ENCODE assay signal across 1 cellular context in genomic region chr9:33264473-33265177, GRCh38.
A peak's percentile ranks its signal among the peaks of the same experiment; 100 is the strongest.
TF ChIP-seq lines count a peak whose summit lies in the region.

BAG1 (minus strand) TSS chr9:33264708.
CHMP5 (plus strand) TSS chr9:33265049; CDS start chr9:33265079, 30 bp downstream.

TF ChIP-seq in liver, 16 proteins besides CTCF, POLR2A, EP300 and RAD21 (continued from another document):
- TF ChIP-seq, protein P1, sequence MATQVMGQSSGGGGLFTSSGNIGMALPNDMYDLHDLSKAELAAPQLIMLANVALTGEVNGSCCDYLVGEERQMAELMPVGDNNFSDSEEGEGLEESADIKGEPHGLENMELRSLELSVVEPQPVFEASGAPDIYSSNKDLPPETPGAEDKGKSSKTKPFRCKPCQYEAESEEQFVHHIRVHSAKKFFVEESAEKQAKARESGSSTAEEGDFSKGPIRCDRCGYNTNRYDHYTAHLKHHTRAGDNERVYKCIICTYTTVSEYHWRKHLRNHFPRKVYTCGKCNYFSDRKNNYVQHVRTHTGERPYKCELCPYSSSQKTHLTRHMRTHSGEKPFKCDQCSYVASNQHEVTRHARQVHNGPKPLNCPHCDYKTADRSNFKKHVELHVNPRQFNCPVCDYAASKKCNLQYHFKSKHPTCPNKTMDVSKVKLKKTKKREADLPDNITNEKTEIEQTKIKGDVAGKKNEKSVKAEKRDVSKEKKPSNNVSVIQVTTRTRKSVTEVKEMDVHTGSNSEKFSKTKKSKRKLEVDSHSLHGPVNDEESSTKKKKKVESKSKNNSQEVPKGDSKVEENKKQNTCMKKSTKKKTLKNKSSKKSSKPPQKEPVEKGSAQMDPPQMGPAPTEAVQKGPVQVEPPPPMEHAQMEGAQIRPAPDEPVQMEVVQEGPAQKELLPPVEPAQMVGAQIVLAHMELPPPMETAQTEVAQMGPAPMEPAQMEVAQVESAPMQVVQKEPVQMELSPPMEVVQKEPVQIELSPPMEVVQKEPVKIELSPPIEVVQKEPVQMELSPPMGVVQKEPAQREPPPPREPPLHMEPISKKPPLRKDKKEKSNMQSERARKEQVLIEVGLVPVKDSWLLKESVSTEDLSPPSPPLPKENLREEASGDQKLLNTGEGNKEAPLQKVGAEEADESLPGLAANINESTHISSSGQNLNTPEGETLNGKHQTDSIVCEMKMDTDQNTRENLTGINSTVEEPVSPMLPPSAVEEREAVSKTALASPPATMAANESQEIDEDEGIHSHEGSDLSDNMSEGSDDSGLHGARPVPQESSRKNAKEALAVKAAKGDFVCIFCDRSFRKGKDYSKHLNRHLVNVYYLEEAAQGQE (IDR thresholded peaks at IDR 0.05): peak; percentile 80
- TF ChIP-seq MAX (IDR thresholded peaks at IDR 0.05) (peak; percentile 92), JUND (IDR thresholded peaks at IDR 0.05) (peak; percentile 36 to 52), GABPA (IDR thresholded peaks at IDR 0.05 in 1 of 2, conservative IDR thresholded peaks at IDR 0.05 in 1 of 2) (peak; percentile 95 to 98), SP1 (IDR thresholded peaks at IDR 0.05) (peak; percentile 92)
